ENCODE assay signal across 6 cellular contexts in genomic region chr20:49998478-49999188, GRCh38. TPM values are rescaled to one million over a fixed set of nuclear protein-coding genes. Genes with fewer than 3 reads are reported as not detected.
DNase-seq lines count a peak whose midpoint lies in the region; TF ChIP-seq lines count a peak whose summit lies in the region.
"Not testable (repeated sequence)": the region's sequence is repeated elsewhere in the genome, so short reads cannot be mapped to it uniquely, and the experiment has no call there.

No MANE protein-coding gene starts in this region.

- H3K9ac ChIP-seq in NT2/D1 (ENCODE audit: insufficient read length, low read depth), result peak overlapping the region; percentile 5
- not testable (repeated sequence) for H3K9ac ChIP-seq in SU-DHL-6 (ENCODE audit: low read length); mesendoderm (ENCODE audit: low read length); neuronal stem cell (ENCODE audit: low read depth, low read length, poor library complexity)

- H4K8ac ChIP-seq in mesendoderm (ENCODE audit: low read depth, low read length); neuronal stem cell (ENCODE audit: low read depth, low read length): not testable (repeated sequence)

- not testable (repeated sequence) for H3K79me1 ChIP-seq in mesendoderm (ENCODE audit: low read length); neuronal stem cell (ENCODE audit: low read depth, low read length)

- intact Hi-C loops in thyroid gland (cut with DNase I), result not testable (repeated sequence)

- H3K23ac ChIP-seq in mesendoderm (ENCODE audit: low read length); neuronal stem cell (ENCODE audit: low read depth, low read length, poor library complexity): not testable (repeated sequence)

- H3F3A ChIP-seq in SU-DHL-6 (ENCODE audit: insufficient read depth), result not testable (repeated sequence)

- H3K79me2 ChIP-seq in SU-DHL-6 (ENCODE audit: insufficient read depth, low read length); mesendoderm (ENCODE audit: control insufficient read depth, insufficient read depth, low read length): not testable (repeated sequence)

- H2AK5ac ChIP-seq in mesendoderm (ENCODE audit: low read length); neuronal stem cell (ENCODE audit: low read depth, low read length): not testable (repeated sequence)

- not testable (repeated sequence) for H2BK120ac ChIP-seq in mesendoderm (ENCODE audit: low read depth, low read length); neuronal stem cell (ENCODE audit: low read depth, low read length)

- H3K9me2 ChIP-seq in SU-DHL-6 (replicated peaks; ENCODE audit: insufficient read depth, low read length), result not testable (repeated sequence)

- H3K14ac ChIP-seq in neuronal stem cell (ENCODE audit: low read length), result not testable (repeated sequence)

- H2BK12ac ChIP-seq in neuronal stem cell (ENCODE audit: low read length), result not testable (repeated sequence)

- peak overlapping the region; percentile 49 for H3K56ac ChIP-seq in mesendoderm (ENCODE audit: low read length)

- H3K36me3 ChIP-seq in NT2/D1 (ENCODE audit: insufficient read depth, insufficient read length, low read length); SU-DHL-6 (ENCODE audit: low read length); mesendoderm (ENCODE audit: control insufficient read depth, insufficient read depth, low read length); neuronal stem cell (replicated peaks in 1 of 2; ENCODE audit: control insufficient read depth in 2 of 2, insufficient read depth in 2 of 2, low read length in 2 of 2); thyroid gland: not testable (repeated sequence)

- TF ChIP-seq CTCF in SU-DHL-6 (IDR thresholded peaks at IDR 0.05; ENCODE audit: insufficient read depth, low read length, poor library complexity, severe bottlenecking); thyroid gland (IDR thresholded peaks at IDR 0.05): not testable (repeated sequence)

- DNase-seq in DMS79 treated with DMSO at 0.1 percent for 48 hours (lab: John Stamatoyannopoulos, UW), result peak; percentile 7
- not testable (repeated sequence) for DNase-seq in NT2/D1 (ENCODE audit: low read depth, low spot score); mesendoderm; neuronal stem cell (ENCODE audit: low spot score); thyroid gland

- not testable (repeated sequence) for H3K27ac ChIP-seq in SU-DHL-6 (ENCODE audit: low read depth, low read length); mesendoderm (ENCODE audit: low read depth, low read length); neuronal stem cell (replicated peaks; ENCODE audit: low read length)
- peak overlapping the region in 2 of 3 donors; percentile 27 to 63 for H3K27ac ChIP-seq in thyroid gland

- not testable (repeated sequence) for H3K4ac ChIP-seq in mesendoderm (ENCODE audit: low read depth, low read length); neuronal stem cell (ENCODE audit: low read length)

- H3K4me1 ChIP-seq in NT2/D1 (ENCODE audit: insufficient read depth, insufficient read length); mesendoderm (ENCODE audit: control insufficient read depth, low read depth, low read length); neuronal stem cell (ENCODE audit: control insufficient read depth in 2 of 2, insufficient read depth in 1 of 2, low read depth in 1 of 2, low read length in 2 of 2): not testable (repeated sequence)
- H3K4me1 ChIP-seq in thyroid gland, result peaks cover 6 to 21% of the 10 kb centered on the region in 2 donors

- not testable (repeated sequence) for H3K9me3 ChIP-seq in NT2/D1 (ENCODE audit: insufficient read depth, low read length); SU-DHL-6 (ENCODE audit: insufficient read depth, low read length); neuronal stem cell (replicated peaks in 1 of 2; ENCODE audit: control insufficient read depth in 2 of 2, insufficient read depth in 1 of 2, low read depth in 1 of 2, low read length in 2 of 2); thyroid gland

- not testable (repeated sequence) for H2AFZ ChIP-seq in SU-DHL-6 (ENCODE audit: low read depth, low read length, severe bottlenecking)
- peak overlapping the region; percentile 59 for H2AFZ ChIP-seq in neuronal stem cell (ENCODE audit: low read length)

- TF ChIP-seq POLR2A in thyroid gland (IDR thresholded peaks at IDR 0.05), result not testable (repeated sequence)

- not testable (repeated sequence) for H2BK5ac ChIP-seq in mesendoderm (ENCODE audit: low read length); neuronal stem cell (ENCODE audit: low read length)

- no CpG with 5 or more reads among the region's 15 CpGs for WGBS in mesendoderm (ENCODE audit: extremely low coverage, insufficient coverage, low lambda C conversion rate)
- no CpG with 5 or more reads among the region's 15 CpGs for WGBS in neuronal stem cell (ENCODE audit: extremely low coverage in 2 of 2, insufficient read length in 2 of 2, insufficient replicate concordance in 1 of 2), 2 donors
- 89 to 93% methylated on average over 15 of the region's 15 CpGs for WGBS in thyroid gland, 2 donors

- H4K20me1 ChIP-seq in SU-DHL-6 (ENCODE audit: low read depth, low read length), result not testable (repeated sequence)

- peak overlapping the region; percentile 13 for H3K4me2 ChIP-seq in SU-DHL-6 (ENCODE audit: low read depth, low read length, poor library complexity, severe bottlenecking)
- H3K4me2 ChIP-seq in mesendoderm (ENCODE audit: low read length); neuronal stem cell (ENCODE audit: insufficient read depth, low read length, poor library complexity, severe bottlenecking): not testable (repeated sequence)

- H2BK15ac ChIP-seq in mesendoderm (replicated peaks; ENCODE audit: low read depth); neuronal stem cell (ENCODE audit: low read length): not testable (repeated sequence)

- H4K91ac ChIP-seq in neuronal stem cell (ENCODE audit: low read depth, low read length, poor library complexity), result not testable (repeated sequence)

- not testable (repeated sequence) for H3K4me3 ChIP-seq in NT2/D1 (ENCODE audit: insufficient read length, low read depth); SU-DHL-6 (ENCODE audit: insufficient read depth, low read length, poor library complexity, severe bottlenecking); mesendoderm (ENCODE audit: low read length); neuronal stem cell (ENCODE audit: low read length in 2 of 2); thyroid gland (replicated peaks in 1 of 3)

- H3K18ac ChIP-seq in mesendoderm (ENCODE audit: low read length); neuronal stem cell (ENCODE audit: low read length): not testable (repeated sequence)

- not testable (repeated sequence) for H4K5ac ChIP-seq in mesendoderm (ENCODE audit: low read length)

- H3K27me3 ChIP-seq in NT2/D1 (ENCODE audit: insufficient read depth, insufficient read length); SU-DHL-6 (ENCODE audit: low read length); mesendoderm (ENCODE audit: insufficient read depth, low read length, poor library complexity); neuronal stem cell (ENCODE audit: control insufficient read depth in 3 of 3, insufficient read depth in 3 of 3, low read depth in 1 of 3, low read length in 3 of 3); thyroid gland: not testable (repeated sequence)

RNA-seq across cellular contexts. Expression of gene SNAI1, which starts 15.9 kb away (rescaled TPM):
- 23.6 TPM for polyA plus RNA-seq in mesendoderm (2013, experiment 1 of 2)
- polyA plus RNA-seq in mesendoderm (2013, experiment 2 of 2), result 20.7 TPM
- 3.5 TPM for polyA plus RNA-seq in neuronal stem cell (2013, experiment 1 of 2)
- 3.7 TPM for polyA plus RNA-seq in neuronal stem cell (2013, experiment 2 of 2)
- 10 to 100 TPM in 1 of 4 donors, 1 to 10 TPM in 3; 8.2 to 14.1 (median 9.9) TPM for total RNA-seq in thyroid gland
